Comparison of ENCODE assay signal across 10 cellular contexts in the genomic region with DNA sequence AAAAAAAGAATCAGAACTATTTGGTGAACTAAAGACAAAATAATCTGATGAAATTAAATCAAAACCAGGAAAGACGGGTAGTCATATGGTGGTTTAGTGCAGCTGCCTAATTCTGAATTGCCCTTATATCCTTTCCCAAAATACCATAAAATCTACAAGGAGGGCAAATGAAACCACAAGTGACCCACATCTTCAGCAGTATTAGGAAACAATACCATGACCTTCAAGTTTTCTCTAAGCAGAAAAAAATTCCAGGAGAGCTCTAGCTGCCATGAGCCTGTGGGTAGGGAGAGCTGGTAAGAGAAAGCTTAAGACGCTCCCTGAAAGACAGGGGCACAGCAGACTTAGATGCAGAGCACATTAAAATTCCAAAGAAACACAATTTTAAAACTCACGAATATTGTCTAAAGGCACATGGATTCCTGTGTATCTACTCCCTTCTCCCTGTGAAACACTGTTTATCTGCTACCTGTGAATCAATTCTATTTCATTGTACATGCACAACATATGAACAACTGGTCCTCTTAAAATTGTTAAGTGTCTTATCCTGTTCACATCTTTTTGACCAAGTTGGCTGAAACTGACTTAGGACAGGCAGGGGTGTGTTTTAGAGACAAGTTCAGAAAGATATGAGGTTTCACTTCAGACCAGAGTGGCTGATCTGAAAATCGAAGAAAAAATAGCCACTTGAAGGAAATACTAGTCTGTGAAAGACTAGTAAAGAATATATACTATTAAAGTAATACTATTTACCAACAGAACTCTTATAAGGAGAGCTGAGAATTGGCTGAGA. TPM values are rescaled to one million over a fixed set of nuclear protein-coding genes. Genes with fewer than 3 reads are reported as not detected.
DNase-seq lines count a peak whose midpoint lies in the region; ATAC-seq and TF ChIP-seq lines count a peak whose summit lies in the region.
"Had no signal": no experiment of that assay in that cellular context is flagged by ENCODE, and none has a peak within 500 bp of the region (broad histone marks: within the 10 kb centered on the region; RNA-seq: fewer than 3 reads in every experiment).

No MANE protein-coding gene starts in this region.

- H3K9me3 ChIP-seq in T-helper 17 cell (ENCODE audit: control insufficient read depth, low read length, poor library complexity, severe bottlenecking) (no peaks in the 10 kb centered on the region), transverse colon (no peaks in the 10 kb centered on the region)

- no peaks in the 10 kb centered on the region for H3K9me3 Mint-ChIP-seq in activated T-cell treated with anti-CD3 and anti-CD28 coated beads, Interleukin-2, amount 50 U/mL, for 72 hours
- H3K9me3 Mint-ChIP-seq in stimulated activated naive B cell treated with anti-CD40 and anti-IgM and Interleukin-4, amounts not matched to agents 10 μg/mL and 1 μg/mL and 100 μg/mL, for 72 hours: no peaks in the 10 kb centered on the region

- 84 to 95% methylated on average over 2 to 4 of the region's 4 CpGs for WGBS in transverse colon (ENCODE audit: low coverage in 1 of 2), 2 donors

- TF ChIP-seq CTCF in transverse colon (IDR thresholded peaks at IDR 0.05): no peak

- no peak for TF ChIP-seq POLR2A in transverse colon (IDR thresholded peaks at IDR 0.05)

- peak overlapping the region in 2 of 4 donors; percentile 4 to 10 for H3K27ac ChIP-seq in transverse colon

- no peak for ATAC-seq in activated T-cell treated with anti-CD3 and anti-CD28 coated beads, Interleukin-2, amount 50 U/mL, for 72 hours (replicated peaks in 1 of 2)
- ATAC-seq in GM21723 (IDR thresholded peaks at IDR 0.05; ENCODE audit: unreplicated experiment) (peak; percentile 36), T-helper 17 cell (no peak), GM19467 (IDR thresholded peaks at IDR 0.05; ENCODE audit: unreplicated experiment) (no peak)
- no peak for ATAC-seq in stimulated activated naive B cell treated with anti-CD40 and anti-IgM and Interleukin-4, amounts not matched to agents 10 μg/mL and 1 μg/mL and 100 μg/mL, for 72 hours (replicated peaks)

- H3K27me3 Mint-ChIP-seq in activated T-cell treated with anti-CD3 and anti-CD28 coated beads, Interleukin-2, amount 50 U/mL, for 72 hours (ENCODE audit: low read depth): no peaks in the 10 kb centered on the region
- no peaks in the 10 kb centered on the region for H3K27me3 Mint-ChIP-seq in T-helper 17 cell
- H3K27me3 Mint-ChIP-seq in stimulated activated naive B cell treated with anti-CD40 and anti-IgM and Interleukin-4, amounts not matched to agents 10 μg/mL and 1 μg/mL and 100 μg/mL, for 72 hours: no peaks in the 10 kb centered on the region

- no peak for TF ChIP-seq EP300 in transverse colon (IDR thresholded peaks at IDR 0.05; ENCODE audit: low read depth)

- peaks cover 63% of the 10 kb centered on the region for H3K4me1 Mint-ChIP-seq in activated T-cell treated with anti-CD3 and anti-CD28 coated beads, Interleukin-2, amount 50 U/mL, for 72 hours (ENCODE audit: low read depth)
- H3K4me1 Mint-ChIP-seq in T-helper 17 cell: peaks cover 35% of the 10 kb centered on the region
- H3K4me1 Mint-ChIP-seq in stimulated activated naive B cell treated with anti-CD40 and anti-IgM and Interleukin-4, amounts not matched to agents 10 μg/mL and 1 μg/mL and 100 μg/mL, for 72 hours: peaks cover 26 to 65% of the 10 kb centered on the region in 2 donors

- no peaks in the 10 kb centered on the region for H3K27me3 ChIP-seq in transverse colon

- peaks cover 0 to 24% (median 11%) of the 10 kb centered on the region in 4 donors for H3K36me3 ChIP-seq in transverse colon

- H3K4me3 Mint-ChIP-seq in activated T-cell treated with anti-CD3 and anti-CD28 coated beads, Interleukin-2, amount 50 U/mL, for 72 hours: no peak overlapping the region
- H3K4me3 Mint-ChIP-seq in T-helper 17 cell: peak overlapping the region; percentile 45
- H3K4me3 Mint-ChIP-seq in stimulated activated naive B cell treated with anti-CD40 and anti-IgM and Interleukin-4, amounts not matched to agents 10 μg/mL and 1 μg/mL and 100 μg/mL, for 72 hours: no peak overlapping the region

- DNase-seq in activated T-cell treated with anti-CD3 and anti-CD28 coated beads, Interleukin-2, amount 50 U/mL, for 72 hours: no peak
- no peak for DNase-seq in activated T-cell treated with anti-CD3 and anti-CD28 coated beads, Interleukin-2, amount 50 U/mL, for 48 hours
- DNase-seq in T-helper 17 cell (no peak), transverse colon (no peak), DMS 273 treated with DMSO at 0.1 percent for 48 hours (lab: John Stamatoyannopoulos, UW) (no peak)
- DNase-seq in stimulated activated naive B cell treated with anti-CD40 and anti-IgM and Interleukin-4, amounts not matched to agents 10 μg/mL and 1 μg/mL and 100 μg/mL, for 72 hours: no peak
- DNase-seq: KG1, NCI-H2029 treated with DMSO at 0.1 percent for 48 hours had no signal

- no peak overlapping the region for H3K4me3 ChIP-seq in transverse colon

- in situ Hi-C loops in transverse colon (cut with MboI; ENCODE audit: low pct_ligation_motif_present in 1 of 4, low pct_unique_long_range_greater_than_20kb in 1 of 4, low sequenced_read_pairs in 3 of 4): no loop called here

- no peaks in the 10 kb centered on the region for H3K4me1 ChIP-seq in transverse colon

- intact Hi-C loops in transverse colon (cut with DNase I; ENCODE audit: low total_unique reads): no loop called here

- H3K27ac Mint-ChIP-seq in activated T-cell treated with anti-CD3 and anti-CD28 coated beads, Interleukin-2, amount 50 U/mL, for 72 hours: peak overlapping the region; percentile 43
- H3K27ac Mint-ChIP-seq in T-helper 17 cell: peak overlapping the region; percentile 47
- H3K27ac Mint-ChIP-seq in stimulated activated naive B cell treated with anti-CD40 and anti-IgM and Interleukin-4, amounts not matched to agents 10 μg/mL and 1 μg/mL and 100 μg/mL, for 72 hours: peak overlapping the region; percentile 56

- peaks cover 8 to 25% of the 10 kb centered on the region in 2 donors for H3K36me3 Mint-ChIP-seq in activated T-cell treated with anti-CD3 and anti-CD28 coated beads, Interleukin-2, amount 50 U/mL, for 72 hours (ENCODE audit: insufficient read depth in 2 of 2)
- peaks cover 14% of the 10 kb centered on the region for H3K36me3 Mint-ChIP-seq in T-helper 17 cell (ENCODE audit: low read depth)
- H3K36me3 Mint-ChIP-seq in stimulated activated naive B cell treated with anti-CD40 and anti-IgM and Interleukin-4, amounts not matched to agents 10 μg/mL and 1 μg/mL and 100 μg/mL, for 72 hours: peaks cover 30 to 42% of the 10 kb centered on the region in 2 donors

RNA-seq across cellular contexts. Expression of a gene that starts 14.2 kb away (rescaled TPM):
- total RNA-seq in activated T-cell treated with anti-CD3 and anti-CD28 coated beads, Interleukin-2, amount 50 U/mL, for 72 hours: 10 to 100 TPM; 39.1 to 46.0 TPM
- total RNA-seq in T-helper 17 cell (100 to 1,000 TPM in 1 of 2 donors, 10 to 100 TPM in 1; 92.7 to 128 TPM), transverse colon (10 to 100 TPM; 15.2 to 26.9 (median 20.9) TPM)
